27 cellular contexts compared by ENCODE assay signal in the genomic region with DNA sequence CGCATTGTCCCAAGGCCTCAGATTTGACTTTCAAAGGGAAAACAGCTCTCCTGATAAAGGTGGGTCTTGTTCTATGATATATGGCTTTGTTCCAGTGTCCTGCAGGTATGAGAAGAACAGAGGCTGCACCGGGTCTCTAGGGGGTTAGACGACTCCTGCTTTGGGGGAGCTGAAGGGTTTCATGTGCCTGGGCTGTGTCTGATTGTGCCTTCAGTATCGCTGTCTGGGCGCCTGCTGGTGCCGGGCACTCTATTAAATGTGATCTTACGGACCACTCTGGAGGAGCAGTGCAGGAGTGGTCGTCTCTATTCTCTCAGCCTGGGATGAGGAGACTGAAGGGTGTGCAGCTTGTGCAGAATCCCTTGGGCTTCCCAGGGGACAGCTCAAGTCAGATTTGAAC. TPM values are rescaled to one million over a fixed set of nuclear protein-coding genes. Genes with fewer than 3 reads are reported as not detected.
"Had no signal": no experiment of that assay in that cellular context is flagged by ENCODE, and none has a peak within 500 bp of the region (broad histone marks: within the 10 kb centered on the region; RNA-seq: fewer than 3 reads in every experiment).

No MANE protein-coding gene starts in this region.

- H3K4me3 ChIP-seq: adrenal gland, body of pancreas, coronary artery, dorsolateral prefrontal cortex, gastroesophageal sphincter, hepatocyte, pancreas, stomach, tibial artery had no signal

- H3K4me1 ChIP-seq: gastroesophageal sphincter, pancreas, tibial artery had no signal

- H3K27ac ChIP-seq: adrenal gland, coronary artery, dorsolateral prefrontal cortex, gastroesophageal sphincter, hepatocyte, tibial artery had no signal

- H3K4me3 Mint-ChIP-seq: activated B cell treated with CpG ODN at 0.5 μM for 24 hours; activated naive CD8-positive, alpha-beta T cell; memory B cell; naive thymus-derived CD8-positive, alpha-beta T cell; stimulated activated naive B cell treated with anti-CD40 and anti-IgM and Interleukin-4, amounts not matched to agents 10 μg/mL and 1 μg/mL and 100 μg/mL, for 72 hours; T-helper 2 cell treated with Interferon-gamma antibody and Interleukin-4, amounts not matched to agents 5 μg/mL and 100 μg/mL, for 36 hours had no signal

- ATAC-seq: body of pancreas; gastroesophageal sphincter; naive thymus-derived CD8-positive, alpha-beta T cell; pancreas; right cardiac atrium; stimulated activated naive B cell treated with anti-CD40 and anti-IgM and Interleukin-4, amounts not matched to agents 10 μg/mL and 1 μg/mL and 100 μg/mL, for 72 hours had no signal

- H3K4me2 ChIP-seq: hepatocyte had no signal

- DNase-seq: activated B cell treated with CpG ODN at 0.5 μM for 24 hours; activated CD4-positive, alpha-beta T cell treated with anti-CD3 and anti-CD28 coated beads, Interleukin-2, amount 50 U/mL, for 4 hours; activated effector memory CD4-positive, alpha-beta T cell treated with Interleukin-2 at 50 U/mL for 16 hours; activated naive CD4-positive, alpha-beta T cell treated with Interleukin-2 at 50 U/mL for 16 hours; activated T-cell treated with anti-CD3 and anti-CD28 coated beads for 4 hours; body of pancreas; cerebellar nuclear complex; dorsolateral prefrontal cortex; effector memory CD4-positive, alpha-beta T cell; midbrain; naive thymus-derived CD8-positive, alpha-beta T cell; nucleus accumbens; pancreas; right cardiac atrium; stimulated activated CD4-positive, alpha-beta T cell treated with anti-CD3 and anti-CD28 coated beads, Interleukin-15, amount 100 ng/mL, for 24 hours; stimulated activated CD4-positive, alpha-beta T cell treated with anti-CD3 and anti-CD28 coated beads, Interleukin-2, amount 100 ng/mL, for 24 hours; stimulated activated naive B cell treated with anti-CD40 and anti-IgM and Interleukin-4, amounts not matched to agents 10 μg/mL and 1 μg/mL and 100 μg/mL, for 72 hours; stomach; T-helper 1 cell had no signal

- H3K36me3 ChIP-seq: adrenal gland, gastroesophageal sphincter, pancreas, stomach, tibial artery had no signal

- H3K9me3 Mint-ChIP-seq: activated B cell treated with CpG ODN at 0.5 μM for 24 hours; memory B cell; naive thymus-derived CD8-positive, alpha-beta T cell; stimulated activated naive B cell treated with anti-CD40 and anti-IgM and Interleukin-4, amounts not matched to agents 10 μg/mL and 1 μg/mL and 100 μg/mL, for 72 hours; T-helper 2 cell treated with Interferon-gamma antibody and Interleukin-4, amounts not matched to agents 5 μg/mL and 100 μg/mL, for 36 hours had no signal

- H3K27ac Mint-ChIP-seq: activated B cell treated with CpG ODN at 0.5 μM for 24 hours; activated naive CD8-positive, alpha-beta T cell; memory B cell; naive thymus-derived CD8-positive, alpha-beta T cell; T-helper 2 cell treated with Interferon-gamma antibody and Interleukin-4, amounts not matched to agents 5 μg/mL and 100 μg/mL, for 36 hours had no signal

- H2AFZ ChIP-seq: hepatocyte had no signal

- H3K79me2 ChIP-seq: hepatocyte had no signal

- H3K27me3 ChIP-seq: adrenal gland, body of pancreas, dorsolateral prefrontal cortex, hepatocyte, pancreas, stomach had no signal

- H3K36me3 Mint-ChIP-seq: activated naive CD8-positive, alpha-beta T cell; memory B cell; naive thymus-derived CD8-positive, alpha-beta T cell; stimulated activated naive B cell treated with anti-CD40 and anti-IgM and Interleukin-4, amounts not matched to agents 10 μg/mL and 1 μg/mL and 100 μg/mL, for 72 hours had no signal

- H3K9me3 ChIP-seq: adrenal gland, body of pancreas, gastroesophageal sphincter, pancreas, stomach, tibial artery had no signal

RNA-seq across cellular contexts. Expression of gene PAQR5, which starts 16.0 kb away (rescaled TPM):
- total RNA-seq: activated B cell treated with CpG ODN at 0.5 μM for 24 hours; naive thymus-derived CD8-positive, alpha-beta T cell had no signal
- polyA plus RNA-seq: naive thymus-derived CD8-positive, alpha-beta T cell had no signal
